In the genomic region with DNA sequence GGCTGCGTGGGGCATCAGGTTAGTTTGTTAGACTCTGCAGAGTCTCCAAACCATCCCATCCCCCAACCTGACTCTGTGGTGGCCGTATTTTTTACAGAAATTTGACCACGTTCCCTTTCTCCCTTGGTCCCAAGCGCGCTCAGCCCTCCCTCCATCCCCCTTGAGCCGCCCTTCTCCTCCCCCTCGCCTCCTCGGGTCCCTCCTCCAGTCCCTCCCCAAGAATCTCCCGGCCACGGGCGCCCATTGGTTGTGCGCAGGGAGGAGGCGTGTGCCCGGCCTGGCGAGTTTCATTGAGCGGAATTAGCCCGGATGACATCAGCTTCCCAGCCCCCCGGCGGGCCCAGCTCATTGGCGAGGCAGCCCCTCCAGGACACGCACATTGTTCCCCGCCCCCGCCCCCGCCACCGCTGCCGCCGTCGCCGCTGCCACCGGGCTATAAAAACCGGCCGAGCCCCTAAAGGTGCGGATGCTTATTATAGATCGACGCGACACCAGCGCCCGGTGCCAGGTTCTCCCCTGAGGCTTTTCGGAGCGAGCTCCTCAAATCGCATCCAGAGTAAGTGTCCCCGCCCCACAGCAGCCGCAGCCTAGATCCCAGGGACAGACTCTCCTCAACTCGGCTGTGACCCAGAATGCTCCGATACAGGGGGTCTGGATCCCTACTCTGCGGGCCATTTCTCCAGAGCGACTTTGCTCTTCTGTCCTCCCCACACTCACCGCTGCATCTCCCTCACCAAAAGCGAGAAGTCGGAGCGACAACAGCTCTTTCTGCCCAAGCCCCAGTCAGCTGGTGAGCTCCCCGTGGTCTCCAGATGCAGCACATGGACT, we compare ENCODE assay signal across 10 cellular contexts. TPM values are rescaled to one million over a fixed set of nuclear protein-coding genes. Genes with fewer than 3 reads are reported as not detected.
DNase-seq lines count a peak whose midpoint lies in the region; ATAC-seq and TF ChIP-seq lines count a peak whose summit lies in the region.
"Had no signal": no experiment of that assay in that cellular context is flagged by ENCODE, and none has a peak within 500 bp of the region (broad histone marks: within the 10 kb centered on the region; RNA-seq: fewer than 3 reads in every experiment).

A gene (plus strand): TSS at position 465 of the 828 bp plus-strand sequence. CDS start 928 bp downstream, outside the sequence.

- H2AFZ ChIP-seq in SK-N-SH (ENCODE audit: low read depth) (no peak within 1 kb of the TSS), hepatocyte (peak within 1 kb of the TSS; percentile 31)

- no peaks in the 10 kb centered on the region for H3K4me1 ChIP-seq in SK-N-SH (ENCODE audit: control insufficient read depth in 1 of 2, insufficient read depth in 2 of 2, low read depth in 1 of 2, low read length in 1 of 2)
- H3K4me1 ChIP-seq in hepatocyte (ENCODE audit: insufficient read depth), result no peaks in the 10 kb centered on the region
- peaks cover 0 to 11% (median 0%) of the 10 kb centered on the region in 4 donors for H3K4me1 ChIP-seq in right lobe of liver

- no peaks in the 10 kb centered on the region for H3K79me2 ChIP-seq in SK-N-SH (ENCODE audit: insufficient read depth)
- no peaks in the 10 kb centered on the region for H3K79me2 ChIP-seq in hepatocyte

- H3K27ac ChIP-seq in SK-N-SH (ENCODE audit: low read depth in 2 of 2, low read length in 1 of 2), result no peak within 1 kb of the TSS
- no peak within 1 kb of the TSS for H3K27ac ChIP-seq in hepatocyte
- H3K27ac ChIP-seq in right lobe of liver, result no peak within 1 kb of the TSS
- H3K27ac ChIP-seq: cardiac muscle cell had no signal

- no peak within 1 kb of the TSS for H3K9ac ChIP-seq in SK-N-SH

- ATAC-seq in SK-N-SH treated with all-trans-retinoic acid at 6 μM for 48 hours (no peak), right lobe of liver (no peak), HG03571 (IDR thresholded peaks at IDR 0.05; ENCODE audit: unreplicated experiment) (no peak), HG03378 (IDR thresholded peaks at IDR 0.05; ENCODE audit: unreplicated experiment) (no peak)

- no peaks in the 10 kb centered on the region for H3F3A ChIP-seq in SK-N-SH (replicated peaks; ENCODE audit: insufficient read depth)

- TF ChIP-seq RAD21 in SK-N-SH (IDR thresholded peaks at IDR 0.05; ENCODE audit: low read length), result no peak

- H3K9me3 ChIP-seq in SK-N-SH (no peaks in the 10 kb centered on the region), hepatocyte (ENCODE audit: low read depth) (no peaks in the 10 kb centered on the region), right lobe of liver (no peaks in the 10 kb centered on the region)

- intact Hi-C loops in right lobe of liver (cut with DNase I), result no loop called here

- no peaks in the 10 kb centered on the region for H4K20me1 ChIP-seq in SK-N-SH (ENCODE audit: insufficient read depth)
- H4K20me1 ChIP-seq in hepatocyte (ENCODE audit: insufficient read depth, poor library complexity, severe bottlenecking), result no peaks in the 10 kb centered on the region

- H3K9me2 ChIP-seq in SK-N-SH, result no peaks in the 10 kb centered on the region
- no peaks in the 10 kb centered on the region for H3K9me2 ChIP-seq in hepatocyte (replicated peaks; ENCODE audit: insufficient read depth)

- H3K36me3 ChIP-seq in SK-N-SH (replicated peaks in 1 of 2; ENCODE audit: control insufficient read depth in 1 of 2, insufficient read depth in 2 of 2, low read length in 1 of 2) (no peaks in the 10 kb centered on the region), hepatocyte (replicated peaks; ENCODE audit: insufficient read depth, low read depth) (no peaks in the 10 kb centered on the region), right lobe of liver (no peaks in the 10 kb centered on the region)
- H3K36me3 ChIP-seq: cardiac muscle cell had no signal

- POLR2A ChIA-PET in SK-N-SH (lab: Yijun Ruan, JAX), result no interaction called here

- WGBS in SK-N-SH (ENCODE audit: low lambda C conversion rate), result 4% methylated on average over 35 of the region's 52 CpGs
- under 1% methylated on average over 32 of the region's 52 CpGs for WGBS in hepatocyte (ENCODE audit: low lambda C conversion rate, missing lambda C conversion rate)
- WGBS in right lobe of liver (ENCODE audit: insufficient coverage, low coverage, low lambda C conversion rate, missing lambda C conversion rate), result 3% methylated on average over 28 of the region's 52 CpGs

- no peak for TF ChIP-seq CTCF in SK-N-SH (IDR thresholded peaks at IDR 0.05)
- no peak for TF ChIP-seq CTCF in hepatocyte (IDR thresholded peaks at IDR 0.05; ENCODE audit: poor library complexity)
- no peak for TF ChIP-seq CTCF in right lobe of liver (IDR thresholded peaks at IDR 0.05)

- TF ChIP-seq EP300 in SK-N-SH (IDR thresholded peaks at IDR 0.05; ENCODE audit: borderline replicate concordance in 1 of 2, low read depth in 1 of 2, low read length in 1 of 2), result no peak

- no peak for TF ChIP-seq POLR2A in right lobe of liver (IDR thresholded peaks at IDR 0.05)

- DNase-seq in SK-N-SH (peak; percentile 49), NOMO-1 (lab: John Stamatoyannopoulos, UW; ENCODE audit: unreplicated experiment in 2 of 2) (peak; percentile 86 to 95), hepatocyte (ENCODE audit: low spot score) (no peak), right lobe of liver (no peak)
- peak; percentile 37 for DNase-seq in stimulated activated CD8-positive, alpha-beta memory T cell treated with anti-CD3 and anti-CD28 coated beads, Interleukin-4, amount 100 ng/mL, for 48 hours

- peaks cover 97% of the 10 kb centered on the region for H3K27me3 ChIP-seq in SK-N-SH (ENCODE audit: insufficient read depth)
- peaks cover 98% of the 10 kb centered on the region for H3K27me3 ChIP-seq in hepatocyte
- H3K27me3 ChIP-seq in right lobe of liver, result peaks cover 12 to 63% of the 10 kb centered on the region in 2 donors

- CTCF ChIA-PET in SK-N-SH (lab: Yijun Ruan, JAX), result interaction anchor here (0.8 to 1.1 kb wide), 2 partner anchors 86 to 376 kb away, joined by 3 read pairs; no protein-coding TSS in a partner anchor

- H3K4me2 ChIP-seq in SK-N-SH (no peak within 1 kb of the TSS), hepatocyte (peak within 1 kb of the TSS; percentile 57)

- no peak within 1 kb of the TSS; a peak in 1 of 4 replicates for H3K4me3 ChIP-seq in SK-N-SH (ENCODE audit: low read depth in 2 of 2, low read length in 1 of 2)
- H3K4me3 ChIP-seq in hepatocyte, result no peak within 1 kb of the TSS
- H3K4me3 ChIP-seq in right lobe of liver, result no peak within 1 kb of the TSS
- H3K4me3 ChIP-seq: cardiac muscle cell had no signal

TF ChIP-seq in SK-N-SH, 30 proteins besides CTCF, POLR2A, EP300 and RAD21:
- peak; percentile 62; the same call in 1 of the 2 replicates for TF ChIP-seq EZH2phosphoT487 (IDR thresholded peaks at IDR 0.05; ENCODE audit: borderline replicate concordance, low read depth)
- TF ChIP-seq, protein P1, sequence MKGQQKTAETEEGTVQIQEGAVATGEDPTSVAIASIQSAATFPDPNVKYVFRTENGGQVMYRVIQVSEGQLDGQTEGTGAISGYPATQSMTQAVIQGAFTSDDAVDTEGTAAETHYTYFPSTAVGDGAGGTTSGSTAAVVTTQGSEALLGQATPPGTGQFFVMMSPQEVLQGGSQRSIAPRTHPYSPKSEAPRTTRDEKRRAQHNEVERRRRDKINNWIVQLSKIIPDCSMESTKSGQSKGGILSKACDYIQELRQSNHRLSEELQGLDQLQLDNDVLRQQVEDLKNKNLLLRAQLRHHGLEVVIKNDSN (IDR thresholded peaks at IDR 0.05; ENCODE audit: borderline replicate concordance, low read depth), result no peak
TF ChIP-seq in SK-N-SH: peak in this region for 1.

TF ChIP-seq in SK-N-SH treated with all-trans-retinoic acid at 6 μM for 48 hours, 23 proteins besides CTCF, POLR2A, EP300 and RAD21:
- TF ChIP-seq TCF4 (CRISPR knock-in tag; IDR thresholded peaks at IDR 0.05; ENCODE audit: borderline replicate concordance) (no peak), ZC3H10 (CRISPR knock-in tag; IDR thresholded peaks at IDR 0.05) (no peak), TOX (CRISPR knock-in tag; IDR thresholded peaks at IDR 0.05; ENCODE audit: borderline replicate concordance) (no peak), PPARA (CRISPR knock-in tag; IDR thresholded peaks at IDR 0.05; ENCODE audit: borderline replicate concordance) (no peak), ESRRG (CRISPR knock-in tag; IDR thresholded peaks at IDR 0.05) (no peak)
- TF ChIP-seq, protein P2, sequence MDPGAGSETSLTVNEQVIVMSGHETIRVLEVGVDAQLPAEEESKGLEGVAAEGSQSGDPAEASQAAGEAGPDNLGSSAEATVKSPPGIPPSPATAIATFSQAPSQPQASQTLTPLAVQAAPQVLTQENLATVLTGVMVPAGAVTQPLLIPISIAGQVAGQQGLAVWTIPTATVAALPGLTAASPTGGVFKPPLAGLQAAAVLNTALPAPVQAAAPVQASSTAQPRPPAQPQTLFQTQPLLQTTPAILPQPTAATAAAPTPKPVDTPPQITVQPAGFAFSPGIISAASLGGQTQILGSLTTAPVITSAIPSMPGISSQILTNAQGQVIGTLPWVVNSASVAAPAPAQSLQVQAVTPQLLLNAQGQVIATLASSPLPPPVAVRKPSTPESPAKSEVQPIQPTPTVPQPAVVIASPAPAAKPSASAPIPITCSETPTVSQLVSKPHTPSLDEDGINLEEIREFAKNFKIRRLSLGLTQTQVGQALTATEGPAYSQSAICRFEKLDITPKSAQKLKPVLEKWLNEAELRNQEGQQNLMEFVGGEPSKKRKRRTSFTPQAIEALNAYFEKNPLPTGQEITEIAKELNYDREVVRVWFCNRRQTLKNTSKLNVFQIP (CRISPR knock-in tag; IDR thresholded peaks at IDR 0.05; ENCODE audit: borderline replicate concordance, low read depth), result no peak

RNA-seq across cellular contexts. Expression of the gene that starts here (rescaled TPM):
- polyA plus RNA-seq in SK-N-SH (2012; rRNA removed), result not detected in 2 replicates
- polyA plus RNA-seq in SK-N-SH (2012; cell fraction: cytosol; rRNA removed), result not detected in 2 replicates
- polyA plus RNA-seq in SK-N-SH (2012; cell fraction: nucleus; rRNA removed), result not detected in 2 replicates
- total RNA-seq in hepatocyte, result not detected in 2 replicates
- polyA plus RNA-seq in hepatocyte, result not detected in 2 replicates
- total RNA-seq in right lobe of liver, result not detected
- total RNA-seq: HT-29 had no signal
- polyA plus RNA-seq: cardiac muscle cell had no signal

Comparison
In these comparisons a context has a peak if more than half of its experiments do, and no peak if none do; other contexts are left out.
1. Peak in DNase-seq in SK-N-SH; RNA of the gene not detected or under 1 TPM.
2. DNase-seq: peak in NOMO-1 (2 of 2) and stimulated activated CD8-positive, alpha-beta memory T cell treated with anti-CD3 and anti-CD28 coated beads, Interleukin-4, amount 100 ng/mL, for 48 hours (single experiment); none in hepatocyte (single experiment) and right lobe of liver (0 of 3).